ENCODE assay signal across 1 cellular context in genomic region chr11:60347084-60347797, GRCh38.
TF ChIP-seq lines count a peak whose summit lies in the region.

No MANE protein-coding gene starts in this region.

TF ChIP-seq in HepG2, 621 proteins besides CTCF, POLR2A, EP300 and RAD21:
- no peak for TF ChIP-seq THAP9 (CRISPR knock-in tag; IDR thresholded peaks at IDR 0.05; ENCODE audit: borderline replicate concordance)
- TF ChIP-seq CEBPB (IDR thresholded peaks at IDR 0.05; ENCODE audit: borderline replicate concordance, low read depth, low read length) = peak; percentile 57; the same call in 1 of the 2 replicates
TF ChIP-seq in HepG2: peak in this region for 1.
